ENCODE assay signal across 9 cellular contexts in genomic region chr5:136042665-136043121, GRCh38. TPM values are rescaled to one million over a fixed set of nuclear protein-coding genes. Genes with fewer than 3 reads are reported as not detected.
A peak's percentile ranks its signal among the peaks of the same experiment; 100 is the strongest.
DNase-seq lines count a peak whose midpoint lies in the region; ATAC-seq and TF ChIP-seq lines count a peak whose summit lies in the region.
"Had no signal": no experiment of that assay in that cellular context is flagged by ENCODE, and none has a peak within 500 bp of the region (broad histone marks: within the 10 kb centered on the region; RNA-seq: fewer than 3 reads in every experiment).

No MANE protein-coding gene starts in this region.

- H3K9me3 ChIP-seq in skeletal muscle satellite cell (replicated peaks; ENCODE audit: low read length) = no peaks in the 10 kb centered on the region

- peak; percentile 2 for DNase-seq in NCI-H82 (lab: John Stamatoyannopoulos, UW)
- no peak for DNase-seq in NCI-H82 treated with DMSO at 0.1 percent for 48 hours (lab: John Stamatoyannopoulos, UW; ENCODE audit: unreplicated experiment)
- DNase-seq in NCI-H2227 treated with DMSO at 0.1 percent for 48 hours (lab: John Stamatoyannopoulos, UW) = peak; percentile 20
- DNase-seq in cardiac fibroblast (ENCODE audit: low read depth in 2 of 2) = peak; percentile 35 to 85
- no peak for DNase-seq in cerebellar nuclear complex (lab: John Stamatoyannopoulos, UW)
- DNase-seq: caudate nucleus had no signal

- no peak for ATAC-seq in HG03457 (IDR thresholded peaks at IDR 0.05; ENCODE audit: unreplicated experiment)
- no peak for ATAC-seq in GM18873 (IDR thresholded peaks at IDR 0.05; ENCODE audit: low FRiP score, unreplicated experiment)

- H3K4me2 ChIP-seq in skeletal muscle satellite cell (ENCODE audit: low read length) = no peak overlapping the region

- H3K4me1 ChIP-seq in skeletal muscle satellite cell (ENCODE audit: control insufficient read depth, insufficient read depth, low read length) = peaks cover 33% of the 10 kb centered on the region

- peaks cover 80% of the 10 kb centered on the region for H3K36me3 ChIP-seq in skeletal muscle satellite cell (ENCODE audit: insufficient read depth, low read length)

- peak overlapping the region; percentile 15 for H3K9ac ChIP-seq in skeletal muscle satellite cell (ENCODE audit: low read depth, low read length)

- H3K27me3 ChIP-seq in skeletal muscle satellite cell (ENCODE audit: control insufficient read depth, insufficient read depth, low read length) = no peaks in the 10 kb centered on the region

- no peak for TF ChIP-seq CTCF in cardiac fibroblast (IDR thresholded peaks at IDR 0.05; ENCODE audit: low read depth, low read length)

- no peak overlapping the region for H3K4me3 ChIP-seq in cardiac fibroblast (replicated peaks in 1 of 2; ENCODE audit: low read depth in 2 of 2, low read length in 2 of 2)
- H3K4me3 ChIP-seq in skeletal muscle satellite cell (ENCODE audit: low read length) = no peak overlapping the region

RNA-seq across cellular contexts. Expression of gene TGFBI, which starts 13.9 kb away (rescaled TPM):
- total RNA-seq in skeletal muscle satellite cell (2012; rRNA removed) = 1,248 and 1,783 TPM in 2 replicates

Comparison
In these comparisons a context has a peak if more than half of its experiments do, and no peak if none do; other contexts are left out.
1. DNase-seq: peak in NCI-H82 (single experiment), NCI-H2227 treated with DMSO at 0.1 percent for 48 hours (single experiment) and cardiac fibroblast (2 of 2); none in NCI-H82 treated with DMSO at 0.1 percent for 48 hours (single experiment) and cerebellar nuclear complex (0 of 2).